In genomic region chr22:44685384-44686056, GRCh38 we compare ENCODE assay signal across 9 cellular contexts. TPM values are rescaled to one million over a fixed set of nuclear protein-coding genes. Genes with fewer than 3 reads are reported as not detected.
DNase-seq lines count a peak whose midpoint lies in the region; ATAC-seq, FAIRE-seq and TF ChIP-seq lines count a peak whose summit lies in the region.
"Had no signal": no experiment of that assay in that cellular context is flagged by ENCODE, and none has a peak within 500 bp of the region (broad histone marks: within the 10 kb centered on the region; RNA-seq: fewer than 3 reads in every experiment).

No MANE protein-coding gene starts in this region.

- H3K27ac ChIP-seq in OCI-LY3 (ENCODE audit: low read length): no peak overlapping the region
- no peak overlapping the region for H3K27ac ChIP-seq in gastroesophageal sphincter
- no peak overlapping the region for H3K27ac ChIP-seq in tibial nerve
- H3K27ac ChIP-seq: thoracic aorta had no signal

- DNase-seq in CMK (ENCODE audit: low read depth) (peak; percentile 71), H54 (ENCODE audit: insufficient read length, low spot score) (peak; percentile 23), tibial nerve (ENCODE audit: low spot score in 2 of 2) (no peak), T1000 (lab: John Stamatoyannopoulos, UW) (no peak)
- DNase-seq in activated T-cell treated with anti-CD3 and anti-CD28 coated beads, Interleukin-2, amount 50 U/mL, for 24 hours: peak; percentile 87
- DNase-seq in stimulated activated CD4-positive, alpha-beta T cell treated with anti-CD3 and anti-CD28 coated beads, Interleukin-2, amount 100 ng/mL, for 24 hours: peak; percentile 82 to 84

- peak overlapping the region; percentile 64 for H3K4me3 ChIP-seq in OCI-LY3 (ENCODE audit: low read length)
- H3K4me3 ChIP-seq in gastroesophageal sphincter: no peak overlapping the region
- no peak overlapping the region for H3K4me3 ChIP-seq in tibial nerve
- H3K4me3 ChIP-seq: thoracic aorta had no signal

- H3K9me3 Mint-ChIP-seq in activated T-cell treated with anti-CD3 and anti-CD28 coated beads, Interleukin-2, amount 50 U/mL, for 24 hours: no peaks in the 10 kb centered on the region

- no peak for FAIRE-seq in H54 (lab: Jason Lieb, UNC)

- TF ChIP-seq CTCF in OCI-LY3 (IDR thresholded peaks at IDR 0.05; ENCODE audit: low read depth, low read length) (no peak), gastroesophageal sphincter (IDR thresholded peaks at IDR 0.05) (no peak), tibial nerve (IDR thresholded peaks at IDR 0.05) (no peak)

- H3K9ac ChIP-seq in OCI-LY3 (ENCODE audit: low read length): peak overlapping the region; percentile 34; the same call in 1 of the 2 replicates

- no peaks in the 10 kb centered on the region for H3K79me2 ChIP-seq in OCI-LY3 (ENCODE audit: low read length)

- peak overlapping the region; percentile 89 for H2AFZ ChIP-seq in OCI-LY3 (ENCODE audit: low read depth, low read length)

- H3K4me1 ChIP-seq in OCI-LY3 (ENCODE audit: low read length) (peaks cover 36% of the 10 kb centered on the region), gastroesophageal sphincter (peaks cover 0 to 19% (median 0%) of the 10 kb centered on the region in 3 donors), tibial nerve (peaks cover 0 to 18% (median 4%) of the 10 kb centered on the region in 4 donors)

- TF ChIP-seq EP300 in gastroesophageal sphincter (IDR thresholded peaks at IDR 0.05): no peak
- TF ChIP-seq EP300 in tibial nerve (IDR thresholded peaks at IDR 0.05): no peak

- peak overlapping the region; percentile 87 for H3K27ac Mint-ChIP-seq in activated T-cell treated with anti-CD3 and anti-CD28 coated beads, Interleukin-2, amount 50 U/mL, for 24 hours

- H3K9me3 ChIP-seq in OCI-LY3 (ENCODE audit: insufficient read depth, low read length) (no peaks in the 10 kb centered on the region), gastroesophageal sphincter (no peaks in the 10 kb centered on the region), tibial nerve (no peaks in the 10 kb centered on the region)
- H3K9me3 ChIP-seq: thoracic aorta had no signal

- 40 to 50% methylated on average over 1 to 2 of the region's 11 CpGs for WGBS in gastroesophageal sphincter (ENCODE audit: low coverage in 1 of 2), 2 donors
- WGBS in tibial nerve, 2 donors: 52 to 56% methylated on average over 10 to 11 of the region's 11 CpGs

- ATAC-seq in gastroesophageal sphincter: peak; percentile 37

- peak overlapping the region; percentile 59 for H3K4me3 Mint-ChIP-seq in activated T-cell treated with anti-CD3 and anti-CD28 coated beads, Interleukin-2, amount 50 U/mL, for 24 hours

- H3K27me3 Mint-ChIP-seq in activated T-cell treated with anti-CD3 and anti-CD28 coated beads, Interleukin-2, amount 50 U/mL, for 24 hours: no peaks in the 10 kb centered on the region

- no peaks in the 10 kb centered on the region for H4K20me1 ChIP-seq in OCI-LY3 (ENCODE audit: insufficient read depth, low read length)

- H3K4me1 Mint-ChIP-seq in activated T-cell treated with anti-CD3 and anti-CD28 coated beads, Interleukin-2, amount 50 U/mL, for 24 hours (ENCODE audit: low read depth): peaks cover 52% of the 10 kb centered on the region

- H3K27me3 ChIP-seq in OCI-LY3 (ENCODE audit: low read depth, low read length) (peaks cover 10% of the 10 kb centered on the region), gastroesophageal sphincter (peaks cover 20% of the 10 kb centered on the region), tibial nerve (no peaks in the 10 kb centered on the region)

- TF ChIP-seq POLR2A in H54 (IDR thresholded peaks at IDR 0.05; ENCODE audit: low read depth, low read length) (no peak), gastroesophageal sphincter (IDR thresholded peaks at IDR 0.05) (no peak), tibial nerve (IDR thresholded peaks at IDR 0.05) (no peak)

- peak overlapping the region; percentile 83 for H3K4me2 ChIP-seq in OCI-LY3 (ENCODE audit: low read length)

- H3K36me3 ChIP-seq in OCI-LY3 (replicated peaks; ENCODE audit: low read depth, low read length) (no peaks in the 10 kb centered on the region), gastroesophageal sphincter (no peaks in the 10 kb centered on the region), tibial nerve (no peaks in the 10 kb centered on the region)
- H3K36me3 ChIP-seq: thoracic aorta had no signal

- H3K36me3 Mint-ChIP-seq in activated T-cell treated with anti-CD3 and anti-CD28 coated beads, Interleukin-2, amount 50 U/mL, for 24 hours (ENCODE audit: low read depth): no peaks in the 10 kb centered on the region

RNA-seq across cellular contexts. Expression of gene PRR5, which starts 16.5 kb away (rescaled TPM):
- total RNA-seq in gastroesophageal sphincter (1 to 10 TPM; 4.2 to 9.8 (median 7.1) TPM), tibial nerve (10 to 100 TPM; 40.4 to 68.4 (median 42.5) TPM)

Comparison
In these comparisons a context has a peak if more than half of its experiments do, and no peak if none do; other contexts are left out.
1. DNase-seq: peak in CMK (single experiment), H54 (single experiment), activated T-cell treated with anti-CD3 and anti-CD28 coated beads, Interleukin-2, amount 50 U/mL, for 24 hours (single experiment) and stimulated activated CD4-positive, alpha-beta T cell treated with anti-CD3 and anti-CD28 coated beads, Interleukin-2, amount 100 ng/mL, for 24 hours (2 of 2); none in tibial nerve (0 of 2) and T1000 (single experiment).